8 cellular contexts compared by ENCODE assay signal in genomic region chr7:131108212-131108980, GRCh38.
DNase-seq lines count a peak whose midpoint lies in the region; ATAC-seq, FAIRE-seq and TF ChIP-seq lines count a peak whose summit lies in the region.

No MANE protein-coding gene starts in this region.

- no peaks in the 10 kb centered on the region for H3K36me3 ChIP-seq in endodermal cell (ENCODE audit: control insufficient read depth, insufficient read depth, low read length)
- H3K36me3 ChIP-seq in naive thymus-derived CD4-positive, alpha-beta T cell (ENCODE audit: control insufficient read depth in 2 of 3, insufficient read depth in 3 of 3, low read length in 3 of 3), result peaks cover 0 to 22% (median 0%) of the 10 kb centered on the region in 3 experiments

- H3K9me3 Mint-ChIP-seq in endodermal cell, result no peaks in the 10 kb centered on the region
- peaks cover 0 to 13% (median 0%) of the 10 kb centered on the region in 11 donors for H3K9me3 Mint-ChIP-seq in naive thymus-derived CD4-positive, alpha-beta T cell

- ATAC-seq in naive thymus-derived CD4-positive, alpha-beta T cell, result peak; percentile 19
- ATAC-seq in GM18498 (IDR thresholded peaks at IDR 0.05; ENCODE audit: unreplicated experiment) (no peak), GM21723 (IDR thresholded peaks at IDR 0.05; ENCODE audit: unreplicated experiment) (no peak)

- in situ Hi-C loops in ACHN (cut with HindIII; ENCODE audit: low pct_ligation_motif_present, low pct_unique_long_range_greater_than_20kb, low sequenced_read_pairs), result no loop called here

- peaks cover 33% of the 10 kb centered on the region for H3K27me3 ChIP-seq in endodermal cell (ENCODE audit: control insufficient read depth, insufficient read depth, low read length, poor library complexity, severe bottlenecking)
- no peaks in the 10 kb centered on the region for H3K27me3 ChIP-seq in naive thymus-derived CD4-positive, alpha-beta T cell (ENCODE audit: control insufficient read depth in 2 of 2, insufficient read depth in 2 of 2, low read length in 2 of 2)

- no peak overlapping the region for H3K27ac Mint-ChIP-seq in endodermal cell
- H3K27ac Mint-ChIP-seq in naive thymus-derived CD4-positive, alpha-beta T cell, result peak overlapping the region; percentile 95 to 100 (median 98)

- H3K4me1 ChIP-seq in endodermal cell (ENCODE audit: control insufficient read depth, insufficient read depth, low read length), result peaks cover 4% of the 10 kb centered on the region
- H3K4me1 ChIP-seq in naive thymus-derived CD4-positive, alpha-beta T cell (ENCODE audit: control insufficient read depth in 2 of 2, insufficient read depth in 2 of 2, low read length in 2 of 2), result peaks cover 38 to 42% of the 10 kb centered on the region in 2 donors

- intact Hi-C loops in naive thymus-derived CD4-positive, alpha-beta T cell (cut with micrococcal nuclease), result loop anchor here (1.0 to 5.0 kb wide), 15 partner anchors 39 to 1676 kb away; partner anchors contain the start of genes MKLN1 (in 2 of the 2), COPG2 (in 1 of the 2), STRIP2 (in 1 of the 2) and UBE2H (in 1 of the 2)

- H3K9ac ChIP-seq in endodermal cell (ENCODE audit: extremely low read depth, low read length, poor library complexity, severe bottlenecking), result peak overlapping the region; percentile 42

- POLR2A ChIA-PET in naive thymus-derived CD4-positive, alpha-beta T cell (lab: Charles Lee), result interaction anchor here (0.6 to 2.5 kb wide), 10 partner anchors 16 to 251 kb away, joined by 3 to 22 read pairs (median 4); partner anchors contain the start of gene MKLN1

- no peak for TF ChIP-seq CTCF in endodermal cell (conservative IDR thresholded peaks at IDR 0.05)

- H3K4me3 Mint-ChIP-seq in endodermal cell, result peak overlapping the region; percentile 77
- peak overlapping the region; percentile 86 to 100 (median 97) for H3K4me3 Mint-ChIP-seq in naive thymus-derived CD4-positive, alpha-beta T cell

- no peak overlapping the region for H3K27ac ChIP-seq in endodermal cell (ENCODE audit: low read depth, low read length)
- H3K27ac ChIP-seq in naive thymus-derived CD4-positive, alpha-beta T cell (ENCODE audit: low read depth, low read length), result peak overlapping the region; percentile 98

- CTCF ChIA-PET in naive thymus-derived CD4-positive, alpha-beta T cell (lab: Charles Lee), result interaction anchor here (0.6 to 1.1 kb wide), 4 partner anchors 12 to 195 kb away, joined by 3 to 4 read pairs (median 3); no protein-coding TSS in a partner anchor

- H3K4me3 ChIP-seq in endodermal cell (ENCODE audit: low read length), result peak overlapping the region; percentile 85
- peak overlapping the region; percentile 98 for H3K4me3 ChIP-seq in naive thymus-derived CD4-positive, alpha-beta T cell (ENCODE audit: low read length)

- H3K27me3 Mint-ChIP-seq in endodermal cell (ENCODE audit: insufficient read depth), result peaks cover 36% of the 10 kb centered on the region
- peaks cover 0 to 10% (median 0%) of the 10 kb centered on the region in 5 donors for H3K27me3 Mint-ChIP-seq in naive thymus-derived CD4-positive, alpha-beta T cell

- peaks cover 27% of the 10 kb centered on the region for H3K4me1 Mint-ChIP-seq in endodermal cell
- peaks cover 41 to 66% (median 50%) of the 10 kb centered on the region in 7 donors for H3K4me1 Mint-ChIP-seq in naive thymus-derived CD4-positive, alpha-beta T cell

- 15 to 33% methylated on average over 9 to 28 of the region's 31 CpGs for WGBS in endodermal cell (ENCODE audit: insufficient coverage in 1 of 2, insufficient read length in 1 of 2), 2 experiments

- no peaks in the 10 kb centered on the region for H3K36me3 Mint-ChIP-seq in endodermal cell (ENCODE audit: low read depth)
- peaks cover 0 to 23% (median 13%) of the 10 kb centered on the region in 5 donors for H3K36me3 Mint-ChIP-seq in naive thymus-derived CD4-positive, alpha-beta T cell

- peak; percentile 81 for FAIRE-seq in GM18507 (lab: Jason Lieb, UNC)

- no peaks in the 10 kb centered on the region for H3K9me3 ChIP-seq in endodermal cell (ENCODE audit: control insufficient read depth, low read length)
- no peaks in the 10 kb centered on the region for H3K9me3 ChIP-seq in naive thymus-derived CD4-positive, alpha-beta T cell (ENCODE audit: control insufficient read depth in 2 of 3, low read length in 3 of 3)

- DNase-seq in ACHN (peak; percentile 32), GM18507 (ENCODE audit: extremely low spot score, insufficient read length, low read depth) (peak; percentile 40), T follicular helper cell (ENCODE audit: low read depth) (peak; percentile 36), endodermal cell (no peak), putamen (ENCODE audit: low spot score) (no peak)
- peak in 8 of 9 donors; percentile 30 to 78 (median 66) for DNase-seq in naive thymus-derived CD4-positive, alpha-beta T cell

Comparison
In these comparisons a context has a peak if more than half of its experiments do, and no peak if none do; other contexts are left out.
1. DNase-seq: peak in ACHN (single experiment), GM18507 (single experiment), T follicular helper cell (single experiment) and naive thymus-derived CD4-positive, alpha-beta T cell (8 of 9); none in endodermal cell (single experiment) and putamen (single experiment).